19 cellular contexts compared by ENCODE assay signal in genomic region chr16:87829988-87830672, GRCh38. TPM values are rescaled to one million over a fixed set of nuclear protein-coding genes. Genes with fewer than 3 reads are reported as not detected.
DNase-seq lines count a peak whose midpoint lies in the region; ATAC-seq and TF ChIP-seq lines count a peak whose summit lies in the region.
"Had no signal": no experiment of that assay in that cellular context is flagged by ENCODE, and none has a peak within 500 bp of the region (broad histone marks: within the 10 kb centered on the region; RNA-seq: fewer than 3 reads in every experiment).

No MANE protein-coding gene starts in this region.

- H3K79me1 ChIP-seq in H9 (ENCODE audit: insufficient read depth, low read depth, low read length, poor library complexity, severe bottlenecking), result no peaks in the 10 kb centered on the region

- H3K27ac Mint-ChIP-seq in H9 (peak overlapping the region; percentile 50 to 88 (median 73); a peak in 4 of 7 replicates), activated B cell treated with CpG ODN at 0.5 μM for 24 hours (peak overlapping the region; percentile 50)

- no peaks in the 10 kb centered on the region; the same call in 1 of the 2 replicates for H3K27me3 Mint-ChIP-seq in H9 (ENCODE audit: low read depth)
- no peaks in the 10 kb centered on the region for H3K27me3 Mint-ChIP-seq in activated B cell treated with CpG ODN at 0.5 μM for 24 hours

- no peak overlapping the region for H3K4me3 Mint-ChIP-seq in H9
- H3K4me3 Mint-ChIP-seq in activated B cell treated with CpG ODN at 0.5 μM for 24 hours, result no peak overlapping the region

- H2BK120ac ChIP-seq in H9 (ENCODE audit: low read depth, low read length, poor library complexity, severe bottlenecking), result no peak overlapping the region

- TF ChIP-seq CTCF in H9 (conservative IDR thresholded peaks at IDR 0.05) (no peak), activated B cell treated with CpG ODN at 0.5 μM for 24 hours (IDR thresholded peaks at IDR 0.05) (no peak)

- H4K5ac ChIP-seq in H9 (ENCODE audit: insufficient read length, low read depth, low read length), result no peak overlapping the region

- no peak overlapping the region for H4K91ac ChIP-seq in H9 (ENCODE audit: insufficient read length, low read depth, low read length)

- DNase-seq in H9 (no peak), activated B cell treated with CpG ODN at 0.5 μM for 24 hours (no peak), left kidney (ENCODE audit: low read depth, low spot score) (peak; percentile 55), NCI-H2196 (lab: John Stamatoyannopoulos, UW; ENCODE audit: unreplicated experiment) (no peak), pons (ENCODE audit: low spot score) (no peak), germinal center (ENCODE audit: low spot score) (no peak)
- DNase-seq: C1 segment of cervical spinal cord; DMS53; effector CD4-positive, alpha-beta T cell; KG1; kidney glomerular epithelial cell; NCI-H1092; NCI-H2171; NCI-H748 treated with DMSO at 0.1 percent for 48 hours; RPMI8226; sigmoid colon; T-helper 1 cell had no signal

- peaks cover 40 to 62% (median 54%) of the 10 kb centered on the region in 11 experiments for H3K36me3 ChIP-seq in BLaER1 treated with 17β-estradiol and CSF1 and Interleukin-3, amounts not matched to agents 10 nM and 100 nM

- CTCF ChIA-PET in activated B cell treated with CpG ODN at 0.5 μM for 24 hours (lab: Charles Lee), result interaction anchor here (2.2 kb wide), 1 partner anchor 20 kb away, joined by 6 read pairs; no protein-coding TSS in a partner anchor

- peaks cover 34 to 47% of the 10 kb centered on the region in 2 experiments for H3K4me1 Mint-ChIP-seq in H9
- H3K4me1 Mint-ChIP-seq in activated B cell treated with CpG ODN at 0.5 μM for 24 hours, result peaks cover 33% of the 10 kb centered on the region

- no peak overlapping the region for H3T11ph ChIP-seq in H9 (ENCODE audit: low read length)

- H2BK15ac ChIP-seq in H9 (ENCODE audit: low read depth, low read length), result no peak overlapping the region

- H3K23me2 ChIP-seq in H9 (ENCODE audit: insufficient read length, low read depth, low read length, poor library complexity, severe bottlenecking), result no peaks in the 10 kb centered on the region

- peaks cover 56 to 90% (median 81%) of the 10 kb centered on the region in 10 experiments for H3K4me1 ChIP-seq in BLaER1 treated with 17β-estradiol and CSF1 and Interleukin-3, amounts not matched to agents 10 nM and 100 nM
- H3K4me1 ChIP-seq in H9 (ENCODE audit: insufficient read depth, low read length), result peaks cover 2% of the 10 kb centered on the region; the same call in 1 of the 2 replicates

- peak overlapping the region in 8 of 11 experiments; percentile 13 to 64 (median 58); a peak in 14 of 22 replicates for H3K9ac ChIP-seq in BLaER1 treated with 17β-estradiol and CSF1 and Interleukin-3, amounts not matched to agents 10 nM and 100 nM
- H3K9ac ChIP-seq in H9 (ENCODE audit: extremely low read depth, insufficient read length, low read length), result no peak overlapping the region

- no peak overlapping the region for H3K18ac ChIP-seq in H9 (ENCODE audit: insufficient read length, low read depth, low read length)

- peak overlapping the region in 4 of 10 experiments; percentile 10 to 47 (median 18); a peak in 4 of 20 replicates for H3K4me3 ChIP-seq in BLaER1 treated with 17β-estradiol and CSF1 and Interleukin-3, amounts not matched to agents 10 nM and 100 nM
- H3K4me3 ChIP-seq: cardiac muscle cell, sigmoid colon had no signal

- H2AK5ac ChIP-seq in H9 (ENCODE audit: insufficient read length, low read length), result no peak overlapping the region

- H3K36me3 Mint-ChIP-seq in H9 (ENCODE audit: insufficient read depth in 1 of 3, low read depth in 3 of 3) (peaks cover 7 to 43% (median 40%) of the 10 kb centered on the region in 3 experiments), activated B cell treated with CpG ODN at 0.5 μM for 24 hours (ENCODE audit: low read depth) (peaks cover 46% of the 10 kb centered on the region)

- H3K27me3 ChIP-seq in BLaER1 treated with 17β-estradiol and CSF1 and Interleukin-3, amounts not matched to agents 10 nM and 100 nM, result peaks cover 0 to 57% (median 0%) of the 10 kb centered on the region in 11 experiments; a peak in 8 of 22 replicates
- H3K27me3 ChIP-seq in H9 (ENCODE audit: insufficient read depth, low read length), result no peaks in the 10 kb centered on the region
- H3K27me3 ChIP-seq: cardiac muscle cell had no signal

- H3K14ac ChIP-seq in H9 (ENCODE audit: insufficient read depth, low read length), result no peak overlapping the region; the same call in 1 of the 2 replicates

- peak overlapping the region; percentile 64 to 96 (median 89) for H3K4me2 ChIP-seq in BLaER1 treated with 17β-estradiol and CSF1 and Interleukin-3, amounts not matched to agents 10 nM and 100 nM
- H3K4me2 ChIP-seq in H9 (ENCODE audit: insufficient read depth, insufficient read length, low read length), result no peak overlapping the region

- no peaks in the 10 kb centered on the region for H3K9me3 Mint-ChIP-seq in H9
- no peaks in the 10 kb centered on the region for H3K9me3 Mint-ChIP-seq in activated B cell treated with CpG ODN at 0.5 μM for 24 hours

- no peak overlapping the region for H2BK20ac ChIP-seq in H9 (ENCODE audit: low read depth, low read length, poor library complexity, severe bottlenecking)

- no peak overlapping the region for H3K23ac ChIP-seq in H9 (ENCODE audit: insufficient read length, low read depth, low read length)

- H3K4ac ChIP-seq in H9 (ENCODE audit: low read depth, low read length), result no peak overlapping the region

- ATAC-seq in activated B cell treated with CpG ODN at 0.5 μM for 24 hours (ENCODE audit: low read depth), result no peak

- H3K27ac ChIP-seq in BLaER1 treated with 17β-estradiol and CSF1 and Interleukin-3, amounts not matched to agents 10 nM and 100 nM, result peak overlapping the region in 5 of 11 experiments; percentile 18 to 60 (median 54); a peak in 7 of 22 replicates
- H3K27ac ChIP-seq in H9 (ENCODE audit: insufficient read length, low read depth, low read length), result no peak overlapping the region
- H3K27ac ChIP-seq: cardiac muscle cell, sigmoid colon had no signal

- no CpG with 5 or more reads among the region's 21 CpGs for WGBS in H9 (ENCODE audit: extremely low coverage, insufficient read length, low lambda C conversion rate)

- H3K56ac ChIP-seq in H9 (ENCODE audit: insufficient read length, low read depth, low read length), result no peak overlapping the region

- no peak overlapping the region for H2BK12ac ChIP-seq in H9 (ENCODE audit: insufficient read length, low read depth, low read length)

- H2BK5ac ChIP-seq in H9 (ENCODE audit: insufficient read length, low read length), result no peak overlapping the region

- no peaks in the 10 kb centered on the region for H3K9me3 ChIP-seq in BLaER1 treated with 17β-estradiol and CSF1 and Interleukin-3, amounts not matched to agents 10 nM and 100 nM (replicated peaks in 1 of 11)
- no peaks in the 10 kb centered on the region for H3K9me3 ChIP-seq in H9 (ENCODE audit: control insufficient read depth, low read depth, low read length)
- H3K9me3 ChIP-seq: sigmoid colon had no signal

- intact Hi-C loops in activated B cell treated with CpG ODN at 0.5 μM for 24 hours (cut with micrococcal nuclease), result no loop called here

- peaks cover 32 to 85% (median 70%) of the 10 kb centered on the region in 11 experiments; a peak in 21 of 22 replicates for H4K20me1 ChIP-seq in BLaER1 treated with 17β-estradiol and CSF1 and Interleukin-3, amounts not matched to agents 10 nM and 100 nM
- H4K20me1 ChIP-seq in H9 (ENCODE audit: control insufficient read depth, insufficient read depth, insufficient read length), result no peaks in the 10 kb centered on the region

- POLR2A ChIA-PET in activated B cell treated with CpG ODN at 0.5 μM for 24 hours (lab: Charles Lee), result interaction anchor here (4.2 to 4.7 kb wide), 2 partner anchors 19 kb away, joined by 23 to 39 read pairs; no protein-coding TSS in a partner anchor

- no peak overlapping the region for H2AFZ ChIP-seq in H9 (ENCODE audit: low read length)

- H3K79me2 ChIP-seq in H9 (ENCODE audit: insufficient read depth, low read length), result no peaks in the 10 kb centered on the region

- no peak overlapping the region for H4K8ac ChIP-seq in H9 (replicated peaks; ENCODE audit: insufficient read length, low read depth, low read length)

RNA-seq across cellular contexts. Expression of gene SLC7A5, which starts 39.2 kb away (rescaled TPM):
- total RNA-seq in H9 (2021) (217 TPM in 2 replicates), activated B cell treated with CpG ODN at 0.5 μM for 24 hours (106 and 111 TPM in 2 replicates)
